1 cellular context compared by ENCODE assay signal in the genomic region with DNA sequence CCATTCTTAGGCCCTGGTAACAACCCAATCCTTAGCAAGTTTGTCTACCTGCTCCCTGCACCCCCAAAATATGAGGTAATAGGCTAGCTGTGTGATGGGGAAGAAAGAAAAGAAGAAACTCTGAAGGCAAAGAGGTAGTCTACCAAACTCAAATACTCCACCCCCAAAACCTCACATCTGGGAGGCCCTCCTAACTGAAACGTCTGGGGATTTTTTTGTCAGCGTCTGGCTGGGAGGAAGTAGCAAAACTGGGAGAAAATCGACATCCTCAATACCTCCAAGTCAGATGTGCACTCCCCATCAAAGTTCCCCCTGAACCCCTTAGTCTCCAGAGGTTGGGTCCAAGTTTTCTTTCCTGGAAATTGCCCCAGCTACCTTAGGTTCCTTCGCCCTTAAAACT.
TF ChIP-seq lines count a peak whose summit lies in the region.

No MANE protein-coding gene starts in this region.

TF ChIP-seq in HEK293, 187 proteins besides CTCF, POLR2A, EP300 and RAD21 (continued from another document):
- TF ChIP-seq, protein P1, sequence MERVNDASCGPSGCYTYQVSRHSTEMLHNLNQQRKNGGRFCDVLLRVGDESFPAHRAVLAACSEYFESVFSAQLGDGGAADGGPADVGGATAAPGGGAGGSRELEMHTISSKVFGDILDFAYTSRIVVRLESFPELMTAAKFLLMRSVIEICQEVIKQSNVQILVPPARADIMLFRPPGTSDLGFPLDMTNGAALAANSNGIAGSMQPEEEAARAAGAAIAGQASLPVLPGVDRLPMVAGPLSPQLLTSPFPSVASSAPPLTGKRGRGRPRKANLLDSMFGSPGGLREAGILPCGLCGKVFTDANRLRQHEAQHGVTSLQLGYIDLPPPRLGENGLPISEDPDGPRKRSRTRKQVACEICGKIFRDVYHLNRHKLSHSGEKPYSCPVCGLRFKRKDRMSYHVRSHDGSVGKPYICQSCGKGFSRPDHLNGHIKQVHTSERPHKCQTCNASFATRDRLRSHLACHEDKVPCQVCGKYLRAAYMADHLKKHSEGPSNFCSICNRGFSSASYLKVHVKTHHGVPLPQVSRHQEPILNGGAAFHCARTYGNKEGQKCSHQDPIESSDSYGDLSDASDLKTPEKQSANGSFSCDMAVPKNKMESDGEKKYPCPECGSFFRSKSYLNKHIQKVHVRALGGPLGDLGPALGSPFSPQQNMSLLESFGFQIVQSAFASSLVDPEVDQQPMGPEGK (tag by site-specific recombination; IDR thresholded peaks at IDR 0.05) = no peak
- TF ChIP-seq RBAK (tag by site-specific recombination; IDR thresholded peaks at IDR 0.05) (no peak), ZNF558 (tag by site-specific recombination; IDR thresholded peaks at IDR 0.05) (no peak), ZNF600 (tag by site-specific recombination; IDR thresholded peaks at IDR 0.05) (no peak), ZNF16 (tag by site-specific recombination; IDR thresholded peaks at IDR 0.05; ENCODE audit: low read depth) (no peak), SP2 (tag by site-specific recombination; IDR thresholded peaks at IDR 0.05) (no peak), ZNF354C (tag by site-specific recombination; IDR thresholded peaks at IDR 0.05; ENCODE audit: borderline replicate concordance, low read depth) (no peak)
- TF ChIP-seq, protein P2, sequence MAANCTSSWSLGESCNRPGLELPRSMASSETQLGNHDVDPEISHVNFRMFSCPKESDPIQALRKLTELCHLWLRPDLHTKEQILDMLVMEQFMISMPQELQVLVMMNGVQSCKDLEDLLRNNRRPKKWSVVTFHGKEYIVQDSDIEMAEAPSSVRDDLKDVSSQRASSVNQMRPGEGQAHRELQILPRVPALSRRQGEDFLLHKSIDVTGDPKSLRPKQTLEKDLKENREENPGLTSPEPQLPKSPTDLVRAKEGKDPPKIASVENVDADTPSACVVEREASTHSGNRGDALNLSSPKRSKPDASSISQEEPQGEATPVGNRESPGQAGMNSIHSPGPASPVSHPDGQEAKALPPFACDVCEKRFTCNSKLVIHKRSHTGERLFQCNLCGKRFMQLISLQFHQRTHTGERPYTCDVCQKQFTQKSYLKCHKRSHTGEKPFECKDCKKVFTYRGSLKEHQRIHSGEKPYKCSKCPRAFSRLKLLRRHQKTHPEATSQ (tag by site-specific recombination; IDR thresholded peaks at IDR 0.05) = no peak
TF ChIP-seq in HEK293: peak in this region for 0.
